In the genomic region with DNA sequence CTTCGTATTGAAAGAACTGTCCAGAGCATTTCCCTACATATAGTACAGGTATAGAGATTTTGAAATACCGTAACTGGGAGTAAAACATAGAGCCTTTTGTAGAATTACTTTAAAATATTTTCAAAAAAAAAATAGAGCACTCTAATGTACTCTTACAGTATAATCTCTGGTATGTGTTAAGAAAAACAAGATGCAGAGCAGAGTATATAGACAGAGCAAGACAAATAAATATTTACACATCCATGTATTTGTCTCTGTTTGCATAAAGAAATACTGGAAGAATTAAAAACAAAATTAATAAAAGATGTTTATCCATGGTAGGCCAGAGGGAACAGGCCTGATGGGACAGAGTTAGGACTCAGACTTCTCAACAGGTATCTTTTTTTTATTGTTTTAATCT, we compare ENCODE assay signal across 1 cellular context.
TF ChIP-seq lines count a peak whose summit lies in the region.

No MANE protein-coding gene starts in this region.

TF ChIP-seq in SK-N-SH, 30 proteins besides CTCF, POLR2A, EP300 and RAD21:
- TF ChIP-seq, protein P1, sequence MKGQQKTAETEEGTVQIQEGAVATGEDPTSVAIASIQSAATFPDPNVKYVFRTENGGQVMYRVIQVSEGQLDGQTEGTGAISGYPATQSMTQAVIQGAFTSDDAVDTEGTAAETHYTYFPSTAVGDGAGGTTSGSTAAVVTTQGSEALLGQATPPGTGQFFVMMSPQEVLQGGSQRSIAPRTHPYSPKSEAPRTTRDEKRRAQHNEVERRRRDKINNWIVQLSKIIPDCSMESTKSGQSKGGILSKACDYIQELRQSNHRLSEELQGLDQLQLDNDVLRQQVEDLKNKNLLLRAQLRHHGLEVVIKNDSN (IDR thresholded peaks at IDR 0.05; ENCODE audit: borderline replicate concordance, low read depth): no peak
- TF ChIP-seq RFX5 (IDR thresholded peaks at IDR 0.05; ENCODE audit: low read length) (no peak), RXRA (IDR thresholded peaks at IDR 0.05; ENCODE audit: borderline replicate concordance, low read depth) (no peak), FOXM1 (IDR thresholded peaks at IDR 0.05; ENCODE audit: low read depth) (no peak), TAF1 (IDR thresholded peaks at IDR 0.05; ENCODE audit: borderline replicate concordance, low read depth, low read length) (no peak), GABPA (IDR thresholded peaks at IDR 0.05; ENCODE audit: low read depth) (no peak), TCF12 (IDR thresholded peaks at IDR 0.05) (no peak), MXI1 (IDR thresholded peaks at IDR 0.05; ENCODE audit: low read depth, low read length) (no peak), JUND (IDR thresholded peaks at IDR 0.05) (no peak), EZH2phosphoT487 (IDR thresholded peaks at IDR 0.05; ENCODE audit: borderline replicate concordance, low read depth) (no peak), GATA2 (CRISPR knock-in tag; IDR thresholded peaks at IDR 0.05) (no peak)
- TF ChIP-seq, protein P2, sequence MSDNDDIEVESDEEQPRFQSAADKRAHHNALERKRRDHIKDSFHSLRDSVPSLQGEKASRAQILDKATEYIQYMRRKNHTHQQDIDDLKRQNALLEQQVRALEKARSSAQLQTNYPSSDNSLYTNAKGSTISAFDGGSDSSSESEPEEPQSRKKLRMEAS (IDR thresholded peaks at IDR 0.05; ENCODE audit: low read depth): no peak
- TF ChIP-seq, protein P3, sequence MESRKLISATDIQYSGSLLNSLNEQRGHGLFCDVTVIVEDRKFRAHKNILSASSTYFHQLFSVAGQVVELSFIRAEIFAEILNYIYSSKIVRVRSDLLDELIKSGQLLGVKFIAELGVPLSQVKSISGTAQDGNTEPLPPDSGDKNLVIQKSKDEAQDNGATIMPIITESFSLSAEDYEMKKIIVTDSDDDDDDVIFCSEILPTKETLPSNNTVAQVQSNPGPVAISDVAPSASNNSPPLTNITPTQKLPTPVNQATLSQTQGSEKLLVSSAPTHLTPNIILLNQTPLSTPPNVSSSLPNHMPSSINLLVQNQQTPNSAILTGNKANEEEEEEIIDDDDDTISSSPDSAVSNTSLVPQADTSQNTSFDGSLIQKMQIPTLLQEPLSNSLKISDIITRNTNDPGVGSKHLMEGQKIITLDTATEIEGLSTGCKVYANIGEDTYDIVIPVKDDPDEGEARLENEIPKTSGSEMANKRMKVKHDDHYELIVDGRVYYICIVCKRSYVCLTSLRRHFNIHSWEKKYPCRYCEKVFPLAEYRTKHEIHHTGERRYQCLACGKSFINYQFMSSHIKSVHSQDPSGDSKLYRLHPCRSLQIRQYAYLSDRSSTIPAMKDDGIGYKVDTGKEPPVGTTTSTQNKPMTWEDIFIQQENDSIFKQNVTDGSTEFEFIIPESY (IDR thresholded peaks at IDR 0.05; ENCODE audit: borderline replicate concordance, low read depth): no peak
- TF ChIP-seq, protein P4, sequence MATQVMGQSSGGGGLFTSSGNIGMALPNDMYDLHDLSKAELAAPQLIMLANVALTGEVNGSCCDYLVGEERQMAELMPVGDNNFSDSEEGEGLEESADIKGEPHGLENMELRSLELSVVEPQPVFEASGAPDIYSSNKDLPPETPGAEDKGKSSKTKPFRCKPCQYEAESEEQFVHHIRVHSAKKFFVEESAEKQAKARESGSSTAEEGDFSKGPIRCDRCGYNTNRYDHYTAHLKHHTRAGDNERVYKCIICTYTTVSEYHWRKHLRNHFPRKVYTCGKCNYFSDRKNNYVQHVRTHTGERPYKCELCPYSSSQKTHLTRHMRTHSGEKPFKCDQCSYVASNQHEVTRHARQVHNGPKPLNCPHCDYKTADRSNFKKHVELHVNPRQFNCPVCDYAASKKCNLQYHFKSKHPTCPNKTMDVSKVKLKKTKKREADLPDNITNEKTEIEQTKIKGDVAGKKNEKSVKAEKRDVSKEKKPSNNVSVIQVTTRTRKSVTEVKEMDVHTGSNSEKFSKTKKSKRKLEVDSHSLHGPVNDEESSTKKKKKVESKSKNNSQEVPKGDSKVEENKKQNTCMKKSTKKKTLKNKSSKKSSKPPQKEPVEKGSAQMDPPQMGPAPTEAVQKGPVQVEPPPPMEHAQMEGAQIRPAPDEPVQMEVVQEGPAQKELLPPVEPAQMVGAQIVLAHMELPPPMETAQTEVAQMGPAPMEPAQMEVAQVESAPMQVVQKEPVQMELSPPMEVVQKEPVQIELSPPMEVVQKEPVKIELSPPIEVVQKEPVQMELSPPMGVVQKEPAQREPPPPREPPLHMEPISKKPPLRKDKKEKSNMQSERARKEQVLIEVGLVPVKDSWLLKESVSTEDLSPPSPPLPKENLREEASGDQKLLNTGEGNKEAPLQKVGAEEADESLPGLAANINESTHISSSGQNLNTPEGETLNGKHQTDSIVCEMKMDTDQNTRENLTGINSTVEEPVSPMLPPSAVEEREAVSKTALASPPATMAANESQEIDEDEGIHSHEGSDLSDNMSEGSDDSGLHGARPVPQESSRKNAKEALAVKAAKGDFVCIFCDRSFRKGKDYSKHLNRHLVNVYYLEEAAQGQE (IDR thresholded peaks at IDR 0.05; ENCODE audit: low read depth, low read length): no peak
TF ChIP-seq in SK-N-SH: peak in this region for 0.
